Comparison of ENCODE assay signal across 8 cellular contexts in the genomic region with DNA sequence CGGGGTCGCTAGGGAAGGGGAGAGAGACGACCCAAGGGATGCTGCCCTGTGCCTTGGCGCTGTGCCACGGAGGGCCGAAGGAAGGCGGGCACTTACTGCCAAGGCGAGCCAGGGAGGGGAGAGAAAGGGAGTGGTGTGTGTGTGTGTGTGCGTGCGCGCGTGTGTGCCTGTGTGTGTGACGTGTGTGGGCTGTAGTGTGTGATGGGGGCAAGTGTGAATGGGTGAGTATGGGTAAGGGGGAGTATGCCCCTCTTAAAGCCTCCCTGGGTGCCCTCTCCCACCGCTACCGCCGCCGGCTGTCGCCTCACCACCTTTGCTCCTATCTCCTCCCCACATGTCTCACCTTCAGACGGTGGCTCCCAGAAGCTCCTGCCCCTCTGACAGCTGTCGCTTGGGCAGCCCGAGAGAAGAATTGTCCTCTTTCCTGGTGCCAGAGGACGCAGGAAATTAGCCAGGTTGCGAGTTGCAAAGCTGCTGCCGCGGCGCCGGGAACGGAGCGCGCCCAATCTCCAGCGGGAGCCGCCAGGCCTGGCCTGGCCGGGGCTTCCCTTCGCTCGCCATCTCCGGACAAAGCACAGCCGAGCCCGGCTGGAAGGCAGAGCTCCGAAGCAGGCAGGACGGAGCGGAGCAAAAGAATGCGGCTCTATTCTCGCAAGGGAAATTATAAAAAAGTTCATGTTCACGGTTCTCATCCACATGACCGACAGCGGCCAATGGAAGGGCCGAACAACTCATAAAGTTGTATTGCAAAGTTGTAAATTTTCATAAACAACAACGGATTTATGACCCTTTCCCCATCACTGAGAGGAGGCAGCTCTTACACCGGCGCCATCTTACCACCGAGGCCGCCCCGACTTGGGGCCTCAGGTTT. TPM values are rescaled to one million over a fixed set of nuclear protein-coding genes. Genes with fewer than 3 reads are reported as not detected.
A peak's percentile ranks its signal among the peaks of the same experiment; 100 is the strongest.
DNase-seq lines count a peak whose midpoint lies in the region; ATAC-seq, FAIRE-seq and TF ChIP-seq lines count a peak whose summit lies in the region.

Gene HOXA3, minus strand, starts transcription at position 639 of the 871 bp plus-strand sequence. CDS start 41,943 bp downstream, outside the sequence.

- H3K4me2 ChIP-seq in HepG2 (ENCODE audit: low read depth, low read length) = peak within 1 kb of the TSS; percentile 88

- peak within 1 kb of the TSS in 5 of 12 donors; percentile 2 to 38 (median 28) for H3K4me3 ChIP-seq in heart left ventricle
- H3K4me3 ChIP-seq in right atrium auricular region = peak within 1 kb of the TSS in 1 of 2 donors; percentile 30
- peak within 1 kb of the TSS; percentile 2 to 88 (median 85); a peak in 3 of 6 replicates for H3K4me3 ChIP-seq in HepG2 (replicated peaks in 1 of 3; ENCODE audit: insufficient read depth in 1 of 3, low read depth in 2 of 3, low read length in 3 of 3)
- peak within 1 kb of the TSS; percentile 10 to 74 (median 46) for H3K4me3 ChIP-seq in upper lobe of left lung

- peaks cover 29% of the 10 kb centered on the region for H3K4me1 Mint-ChIP-seq in activated CD8-positive, alpha-beta memory T cell treated with anti-CD3 and anti-CD28 coated beads, Interleukin-2, amount 10 ng/mL, durations not matched to agents 7 days and 5 days

- peak within 1 kb of the TSS in 1 of 12 donors; percentile 92 for H3K27ac ChIP-seq in heart left ventricle
- H3K27ac ChIP-seq in right atrium auricular region = no peak within 1 kb of the TSS
- H3K27ac ChIP-seq in HepG2 (ENCODE audit: extremely low read length, insufficient read depth, low read length) = no peak within 1 kb of the TSS
- peak within 1 kb of the TSS; percentile 84 to 95 (median 88) for H3K27ac ChIP-seq in upper lobe of left lung

- intact Hi-C loops in heart left ventricle (cut with DNase I) (loop anchor here in 5 of 10 donors (10.0 kb wide), 3 partner anchors 1067 to 1287 kb away; no protein-coding TSS in a partner anchor), HepG2 (cut with micrococcal nuclease; ENCODE audit: unreplicated experiment) (no loop called here)

- H3K9me3 ChIP-seq in heart left ventricle = no peaks in the 10 kb centered on the region
- H3K9me3 ChIP-seq in right atrium auricular region = no peaks in the 10 kb centered on the region
- H3K9me3 ChIP-seq in HepG2 (ENCODE audit: low read length) = no peaks in the 10 kb centered on the region
- no peaks in the 10 kb centered on the region for H3K9me3 ChIP-seq in upper lobe of left lung

- peaks cover 91 to 100% (median 99%) of the 10 kb centered on the region in 9 donors for H3K27me3 ChIP-seq in heart left ventricle
- peaks cover 64 to 96% of the 10 kb centered on the region in 2 donors for H3K27me3 ChIP-seq in right atrium auricular region
- H3K27me3 ChIP-seq in HepG2 (ENCODE audit: control insufficient read depth in 1 of 2, insufficient read depth in 2 of 2, low read length in 2 of 2) = peaks cover 6 to 54% of the 10 kb centered on the region in 2 experiments
- peaks cover 0 to 80% (median 43%) of the 10 kb centered on the region in 4 donors for H3K27me3 ChIP-seq in upper lobe of left lung

- 4 to 7% (median 5%) methylated on average over 34 to 53 of the region's 53 CpGs for WGBS in heart left ventricle, 4 donors
- 48% methylated on average over 42 of the region's 53 CpGs for WGBS in HepG2 (ENCODE audit: low lambda C conversion rate)
- WGBS in upper lobe of left lung, 2 donors = 11 to 23% methylated on average over 46 to 52 of the region's 53 CpGs

- H3K36me3 Mint-ChIP-seq in activated CD8-positive, alpha-beta memory T cell treated with anti-CD3 and anti-CD28 coated beads, Interleukin-2, amount 10 ng/mL, durations not matched to agents 7 days and 5 days = peaks cover 1% of the 10 kb centered on the region

- no TSS peak for BruUV-seq in HepG2 (replicated peaks; lab: Mats Ljungman, UMichigan)

- TF ChIP-seq EP300 in HepG2 (IDR thresholded peaks at IDR 0.05; ENCODE audit: low read depth in 2 of 2, low read length in 2 of 2) = no peak
- no peak for TF ChIP-seq EP300 in HepG2 (CRISPR knock-in tag; IDR thresholded peaks at IDR 0.05; ENCODE audit: borderline replicate concordance)
- no peak for TF ChIP-seq EP300 in upper lobe of left lung (IDR thresholded peaks at IDR 0.05)

- H3K36me3 ChIP-seq in heart left ventricle (no peaks in the 10 kb centered on the region), right atrium auricular region (no peaks in the 10 kb centered on the region), HepG2 (replicated peaks in 1 of 2; ENCODE audit: control insufficient read depth in 1 of 2, insufficient read depth in 2 of 2, low read length in 2 of 2) (no peaks in the 10 kb centered on the region), upper lobe of left lung (no peaks in the 10 kb centered on the region)

- peaks cover 5% of the 10 kb centered on the region for H3K79me2 ChIP-seq in HepG2 (ENCODE audit: insufficient read depth, low read length)

- POLR2A ChIA-PET in HepG2 (lab: Yijun Ruan, JAX) = interaction anchor here (0.8 kb wide), 1 partner anchor 21 kb away, joined by 3 read pairs; no protein-coding TSS in a partner anchor

- CTCF ChIA-PET in activated CD8-positive, alpha-beta memory T cell treated with anti-CD3 and anti-CD28 coated beads, Interleukin-2, amount 10 ng/mL, durations not matched to agents 7 days and 5 days (lab: Charles Lee) = interaction anchor here (1.0 to 3.6 kb wide), 9 partner anchors 9 to 783 kb away, joined by 3 to 25 read pairs (median 5); no protein-coding TSS in a partner anchor
- CTCF ChIA-PET in HepG2 (lab: Yijun Ruan, JAX; ENCODE audit: low intra/inter-chr PET ratio, low total read pairs) = interaction anchor here (0.6 to 1.7 kb wide), 2 partner anchors 9 to 44 kb away, joined by 3 to 13 read pairs; no protein-coding TSS in a partner anchor

- no peaks in the 10 kb centered on the region for H4K20me1 ChIP-seq in HepG2 (ENCODE audit: insufficient read depth, low read length)

- H3K4me1 ChIP-seq in heart left ventricle = peaks cover 3 to 66% (median 27%) of the 10 kb centered on the region in 12 donors
- peaks cover 0 to 66% of the 10 kb centered on the region in 2 donors for H3K4me1 ChIP-seq in right atrium auricular region
- H3K4me1 ChIP-seq in HepG2 (ENCODE audit: insufficient read depth, low read length) = peaks cover 51% of the 10 kb centered on the region
- peaks cover 46 to 68% (median 56%) of the 10 kb centered on the region in 4 donors for H3K4me1 ChIP-seq in upper lobe of left lung

- H3K9me3 Mint-ChIP-seq in activated CD8-positive, alpha-beta memory T cell treated with anti-CD3 and anti-CD28 coated beads, Interleukin-2, amount 10 ng/mL, durations not matched to agents 7 days and 5 days (ENCODE audit: low read depth) = no peaks in the 10 kb centered on the region

- TF ChIP-seq CTCF in heart left ventricle (IDR thresholded peaks at IDR 0.05) (no peak), right atrium auricular region (IDR thresholded peaks at IDR 0.05) (no peak), HepG2 (CRISPR knock-in tag; IDR thresholded peaks at IDR 0.05) (no peak), upper lobe of left lung (IDR thresholded peaks at IDR 0.05) (no peak)

- no peak within 1 kb of the TSS for H3K27ac Mint-ChIP-seq in activated CD8-positive, alpha-beta memory T cell treated with anti-CD3 and anti-CD28 coated beads, Interleukin-2, amount 10 ng/mL, durations not matched to agents 7 days and 5 days

- H3K27me3 Mint-ChIP-seq in activated CD8-positive, alpha-beta memory T cell treated with anti-CD3 and anti-CD28 coated beads, Interleukin-2, amount 10 ng/mL, durations not matched to agents 7 days and 5 days = peaks cover 91% of the 10 kb centered on the region

- peak within 1 kb of the TSS; percentile 51 for H3K4me3 Mint-ChIP-seq in activated CD8-positive, alpha-beta memory T cell treated with anti-CD3 and anti-CD28 coated beads, Interleukin-2, amount 10 ng/mL, durations not matched to agents 7 days and 5 days

- in situ Hi-C loops in HepG2 (cut with HindIII; ENCODE audit: extremely low pct_ligation_motif_present, low pct_unique_long_range_greater_than_20kb) = loop anchor here (25.0 kb wide), 1 partner anchor 1065 kb away; no protein-coding TSS in a partner anchor

- ATAC-seq in heart left ventricle (no peak), HepG2 (peak; percentile 7; the same call in 2 of the 3 replicates), upper lobe of left lung (ENCODE audit: low FRiP score in 2 of 2) (no peak), HG02571 (IDR thresholded peaks at IDR 0.05; ENCODE audit: unreplicated experiment) (no peak)
- ATAC-seq in activated CD8-positive, alpha-beta memory T cell treated with anti-CD3 and anti-CD28 coated beads, Interleukin-2, amount 10 ng/mL, durations not matched to agents 7 days and 5 days = no peak

- DNase-seq in heart left ventricle = peak in 3 of 5 donors; percentile 5 to 33 (median 19)
- no peak for DNase-seq in right atrium auricular region (ENCODE audit: low spot score)
- no peak for DNase-seq in activated CD8-positive, alpha-beta memory T cell treated with anti-CD3 and anti-CD28 coated beads, Interleukin-2, amount 10 ng/mL, durations not matched to agents 7 days and 5 days
- no peak for DNase-seq in HepG2 (ENCODE audit: low spot score)
- DNase-seq in upper lobe of left lung = peak in 1 of 2 donors; percentile 86
- no peak for DNase-seq in stimulated activated CD4-positive, alpha-beta T cell treated with anti-CD3 and anti-CD28 coated beads, Interleukin-2, amount 100 ng/mL, for 24 hours
- no peak for DNase-seq in inferior parietal cortex (ENCODE audit: extremely low spot score)

- TF ChIP-seq RAD21 in HepG2 (CRISPR knock-in tag; IDR thresholded peaks at IDR 0.05) = no peak

- H2AFZ ChIP-seq in HepG2 (ENCODE audit: low read length) = no peak within 1 kb of the TSS

- no peak for FAIRE-seq in HepG2 (lab: Jason Lieb, UNC)

- TF ChIP-seq POLR2A in heart left ventricle (IDR thresholded peaks at IDR 0.05) (no peak), HepG2 (IDR thresholded peaks at IDR 0.05; ENCODE audit: insufficient read depth in 1 of 2, low read depth in 2 of 2, low read length in 2 of 2) (no peak), upper lobe of left lung (IDR thresholded peaks at IDR 0.05) (peak in 1 of 4 donors; percentile 17)

- H3K9ac ChIP-seq in HepG2 (ENCODE audit: insufficient read depth, low read depth, low read length) = no peak within 1 kb of the TSS

RNA-seq across cellular contexts. Expression of gene HOXA3, which starts in this region (rescaled TPM):
- total RNA-seq in heart left ventricle (1 to 10 TPM in 3 of 9 donors, under 1 TPM in 4, not detected in 2; 0.19 to 3.1 (median 0.67) TPM), right atrium auricular region (under 1 TPM; 0.28 to 0.30 TPM), HepG2 (2016; rRNA removed; fragmentation: Illumina TruSeq; extraction: Trizol) (2.1 and 2.9 TPM in 2 replicates), upper lobe of left lung (10 to 100 TPM in 1 of 6 donors, 1 to 10 TPM in 3, under 1 TPM in 2; 0.20 to 11.4 (median 3.5) TPM)
- polyA plus RNA-seq in heart left ventricle (under 1 TPM; 0.07 to 0.11 TPM), HepG2 (2011; rRNA removed) (4.3 and 4.6 TPM in 2 replicates)
- not detected for total RNA-seq in activated CD8-positive, alpha-beta memory T cell treated with anti-CD3 and anti-CD28 coated beads, Interleukin-2, amount 10 ng/mL, durations not matched to agents 7 days and 5 days
- total RNA-seq in HepG2 (2016; cell fraction: cytosol; rRNA removed; fragmentation: Illumina TruSeq; extraction: Trizol; ENCODE audit: low read depth) = 0.51 and 0.71 TPM in 2 replicates
- 1.7 and 2.6 TPM in 2 replicates for total RNA-seq in HepG2 (2016; cell fraction: insoluble cytoplasmic fraction; rRNA removed; fragmentation: Illumina TruSeq; extraction: Trizol)
- 1.6 and 1.9 TPM in 2 replicates for total RNA-seq in HepG2 (2016; cell fraction: membrane; rRNA removed; fragmentation: Illumina TruSeq; extraction: Trizol)
- 3.5 and 4.8 TPM in 2 replicates for total RNA-seq in HepG2 (2016; cell fraction: nucleus; rRNA removed; fragmentation: Illumina TruSeq; extraction: Trizol)
- 1.3 and 1.5 TPM in 2 replicates for polyA plus RNA-seq in HepG2 (2011; cell fraction: cytosol; rRNA removed)
- polyA plus RNA-seq in HepG2 (2011; cell fraction: nucleus; rRNA removed) = 12.3 and 16.6 TPM in 2 replicates
- polyA plus RNA-seq in HepG2 (2012) = 3.8 and 6.3 TPM in 2 replicates
- 0.74 and 0.97 TPM in 2 replicates for polyA plus RNA-seq in HepG2 (2016; cell fraction: cytosol; fragmentation: Illumina TruSeq; extraction: Trizol; ENCODE audit: low read depth)
- polyA plus RNA-seq in HepG2 (2016; cell fraction: insoluble cytoplasmic fraction; fragmentation: Illumina TruSeq; extraction: Trizol; ENCODE audit: low read depth) = 4.9 and 6.7 TPM in 2 replicates
- polyA plus RNA-seq in HepG2 (2016; cell fraction: membrane; fragmentation: Illumina TruSeq; extraction: Trizol; ENCODE audit: low read depth) = 3.4 TPM in 2 replicates
- 26.3 and 26.9 TPM in 2 replicates for polyA plus RNA-seq in HepG2 (2016; cell fraction: nucleus; fragmentation: Illumina TruSeq; extraction: Trizol; ENCODE audit: insufficient read depth, low read depth)
- 1.7 TPM in 1 of 2 replicates, not detected in the other for polyA minus RNA-seq in HepG2 (2011; rRNA and poly(A)+ RNA removed; ENCODE audit: low replicate concordance)
- polyA minus RNA-seq in HepG2 (2011; cell fraction: cytosol; rRNA and poly(A)+ RNA removed) = 0.88 and 1.1 TPM in 2 replicates
- 2.2 and 4.6 TPM in 2 replicates for polyA minus RNA-seq in HepG2 (2011; cell fraction: nucleus; rRNA and poly(A)+ RNA removed)

Comparison
In these comparisons a context has a peak if more than half of its experiments do, and no peak if none do; other contexts are left out.
1. DNase-seq: peak in heart left ventricle (3 of 5); none in right atrium auricular region (single experiment), activated CD8-positive, alpha-beta memory T cell treated with anti-CD3 and anti-CD28 coated beads, Interleukin-2, amount 10 ng/mL, durations not matched to agents 7 days and 5 days (single experiment), HepG2 (single experiment), stimulated activated CD4-positive, alpha-beta T cell treated with anti-CD3 and anti-CD28 coated beads, Interleukin-2, amount 100 ng/mL, for 24 hours (0 of 2) and inferior parietal cortex (single experiment).
2. H3K27ac ChIP-seq: peak in upper lobe of left lung (4 of 4); none in right atrium auricular region (0 of 2) and HepG2 (single experiment).